ENCODE assay signal across 24 cellular contexts in the genomic region with DNA sequence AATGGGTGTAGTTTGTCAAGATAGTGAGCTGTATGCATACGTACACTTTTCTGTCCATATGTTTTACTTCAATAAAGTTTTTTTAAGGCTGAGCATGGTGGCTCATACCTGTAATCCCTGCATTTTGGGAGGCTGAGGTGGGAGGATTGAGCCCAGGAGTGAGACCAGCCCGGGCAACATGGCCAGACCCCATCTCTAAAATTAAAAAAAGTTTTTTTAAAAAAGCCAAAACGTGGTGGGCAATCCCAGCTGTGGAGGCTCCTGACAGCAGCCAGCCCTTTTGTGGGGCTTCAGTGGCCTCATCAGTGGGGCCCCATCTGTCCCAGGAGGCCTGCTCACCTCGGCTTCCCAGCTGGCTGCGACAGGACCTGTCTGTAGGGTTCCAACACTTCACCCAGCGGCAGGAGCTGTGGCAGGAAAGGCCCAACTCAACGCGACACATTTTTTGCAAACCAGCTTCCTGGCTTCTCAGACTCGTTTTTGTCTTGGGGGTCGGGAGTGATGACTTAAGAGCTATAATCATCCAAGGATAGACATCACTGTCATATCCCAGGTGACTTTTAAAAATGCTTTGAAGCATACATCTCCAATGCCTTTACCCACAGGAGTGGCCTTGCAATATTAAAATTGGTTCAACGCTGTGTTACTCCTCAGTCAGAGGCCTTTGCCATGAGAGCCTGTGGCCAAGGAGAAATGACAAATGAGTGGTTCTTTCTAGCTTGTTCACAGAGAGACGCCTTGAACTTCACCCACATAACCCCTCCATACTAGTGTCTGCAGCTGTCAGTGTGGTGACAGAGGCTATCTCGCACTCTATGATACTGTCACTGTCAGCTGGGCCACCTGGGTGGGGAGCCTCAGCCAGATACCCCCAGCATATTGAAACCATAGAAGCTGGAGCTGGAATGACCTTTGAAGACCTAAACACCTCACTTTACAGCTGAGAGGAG. TPM values are rescaled to one million over a fixed set of nuclear protein-coding genes. Genes with fewer than 3 reads are reported as not detected.
DNase-seq lines count a peak whose midpoint lies in the region; ATAC-seq and TF ChIP-seq lines count a peak whose summit lies in the region.
"Had no signal": no experiment of that assay in that cellular context is flagged by ENCODE, and none has a peak within 500 bp of the region (broad histone marks: within the 10 kb centered on the region; RNA-seq: fewer than 3 reads in every experiment).

No MANE protein-coding gene starts in this region.

- H3K4me2 ChIP-seq in GM23338: no peak overlapping the region
- no peak overlapping the region for H3K4me2 ChIP-seq in mesenchymal stem cell (ENCODE audit: low read length, poor library complexity, severe bottlenecking)
- H3K4me2 ChIP-seq: hepatocyte had no signal

- H3K4me1 Mint-ChIP-seq in GM23338 (peaks cover 33% of the 10 kb centered on the region), WTC11 (peaks cover 16% of the 10 kb centered on the region)

- H3K4me3 ChIP-seq in GM23338 (no peak overlapping the region), mesenchymal stem cell (ENCODE audit: insufficient read depth in 1 of 2, low read depth in 1 of 2, low read length in 2 of 2) (no peak overlapping the region), rectal smooth muscle tissue (ENCODE audit: low read length) (no peak overlapping the region)
- H3K4me3 ChIP-seq: ascending aorta, gastrocnemius medialis, GM23248, hepatocyte, skin epidermis had no signal

- H3K36me3 ChIP-seq in GM23338 (ENCODE audit: insufficient read depth) (no peaks in the 10 kb centered on the region), mesenchymal stem cell (ENCODE audit: control insufficient read depth in 1 of 2, insufficient read depth in 2 of 2, low read depth in 1 of 2, low read length in 2 of 2) (no peaks in the 10 kb centered on the region), rectal smooth muscle tissue (ENCODE audit: control insufficient read depth, insufficient read depth, low read length) (no peaks in the 10 kb centered on the region)
- H3K36me3 ChIP-seq: ascending aorta, gastrocnemius medialis had no signal

- no peaks in the 10 kb centered on the region for H3K79me2 ChIP-seq in GM23338 (replicated peaks; ENCODE audit: insufficient read depth)
- H3K79me2 ChIP-seq: hepatocyte had no signal

- no peaks in the 10 kb centered on the region for H3K27me3 ChIP-seq in GM23338 (ENCODE audit: insufficient read depth)
- peaks cover 10 to 46% of the 10 kb centered on the region in 2 experiments for H3K27me3 ChIP-seq in mesenchymal stem cell (ENCODE audit: control insufficient read depth in 1 of 2, insufficient read depth in 1 of 2, low read length in 2 of 2)
- H3K27me3 ChIP-seq in rectal smooth muscle tissue (ENCODE audit: control insufficient read depth, insufficient read depth, low read length): no peaks in the 10 kb centered on the region
- H3K27me3 ChIP-seq: ascending aorta, gastrocnemius medialis, hepatocyte had no signal

- no peak overlapping the region for H4K8ac ChIP-seq in mesenchymal stem cell (ENCODE audit: low read length)

- POLR2A ChIA-PET in WTC11 (lab: Charles Lee): interaction anchor here (0.7 kb wide), 1 partner anchor 183 kb away, joined by 3 read pairs; no protein-coding TSS in a partner anchor

- H2AFZ ChIP-seq in GM23338 (no peak overlapping the region), mesenchymal stem cell (ENCODE audit: low read depth, low read length) (no peak overlapping the region)
- H2AFZ ChIP-seq: GM23248, hepatocyte had no signal

- H3K4me3 Mint-ChIP-seq in GM23338: no peak overlapping the region
- no peak overlapping the region for H3K4me3 Mint-ChIP-seq in WTC11
- H3K4me3 Mint-ChIP-seq: HFFc6; stimulated activated memory B cell treated with anti-CD40 and anti-IgM and Interleukin-4, amounts not matched to agents 10 μg/mL and 1 μg/mL and 100 μg/mL, for 72 hours had no signal

- 85% methylated on average over 13 of the region's 13 CpGs for WGBS in mesenchymal stem cell

- H3K27ac Mint-ChIP-seq in GM23338: no peak overlapping the region
- H3K27ac Mint-ChIP-seq in WTC11: no peak overlapping the region
- H3K27ac Mint-ChIP-seq: HFFc6; stimulated activated memory B cell treated with anti-CD40 and anti-IgM and Interleukin-4, amounts not matched to agents 10 μg/mL and 1 μg/mL and 100 μg/mL, for 72 hours had no signal

- ATAC-seq in GM23338: peak; percentile 9
- no peak for ATAC-seq in WTC11
- ATAC-seq: gastrocnemius medialis; stimulated activated memory B cell treated with anti-CD40 and anti-IgM and Interleukin-4, amounts not matched to agents 10 μg/mL and 1 μg/mL and 100 μg/mL, for 72 hours had no signal

- H3K4me1 ChIP-seq in GM23338 (ENCODE audit: insufficient read depth) (peaks cover 14% of the 10 kb centered on the region; the same call in 1 of the 2 replicates), mesenchymal stem cell (ENCODE audit: control insufficient read depth, insufficient read depth, low read depth, low read length) (peaks cover 2% of the 10 kb centered on the region), rectal smooth muscle tissue (ENCODE audit: control insufficient read depth, insufficient read depth, low read length) (peaks cover 20% of the 10 kb centered on the region)
- H3K4me1 ChIP-seq: Caco-2 had no signal

- no peaks in the 10 kb centered on the region for H3K79me1 ChIP-seq in mesenchymal stem cell (replicated peaks; ENCODE audit: low read length, poor library complexity, severe bottlenecking)

- H3K36me3 Mint-ChIP-seq in GM23338 (ENCODE audit: low read depth): no peaks in the 10 kb centered on the region; the same call in 2 of the 3 replicates
- H3K36me3 Mint-ChIP-seq in WTC11: no peaks in the 10 kb centered on the region
- H3K36me3 Mint-ChIP-seq: stimulated activated memory B cell treated with anti-CD40 and anti-IgM and Interleukin-4, amounts not matched to agents 10 μg/mL and 1 μg/mL and 100 μg/mL, for 72 hours had no signal

- H2BK12ac ChIP-seq in mesenchymal stem cell (ENCODE audit: low read length in 2 of 2): no peak overlapping the region

- CTCF ChIA-PET in WTC11 (lab: Charles Lee): interaction anchor here (0.9 to 8.2 kb wide), 7 partner anchors 10 to 324 kb away, joined by 3 to 73 read pairs (median 5); partner anchors contain the start of gene SRP9

- H2BK15ac ChIP-seq in mesenchymal stem cell (ENCODE audit: low read depth, poor library complexity, severe bottlenecking): peak overlapping the region; percentile 83

- H4K20me1 ChIP-seq in GM23338 (replicated peaks; ENCODE audit: insufficient read depth): no peaks in the 10 kb centered on the region

- no peak overlapping the region for H2BK120ac ChIP-seq in mesenchymal stem cell (ENCODE audit: low read depth, low read length)

- H3K27ac ChIP-seq in GM23338 (ENCODE audit: low read depth): no peak overlapping the region
- H3K27ac ChIP-seq in mesenchymal stem cell (ENCODE audit: low read length, poor library complexity, severe bottlenecking): no peak overlapping the region
- H3K27ac ChIP-seq in rectal smooth muscle tissue (ENCODE audit: low read depth, low read length): peak overlapping the region; percentile 65
- H3K27ac ChIP-seq: ascending aorta, C4-2B, gastrocnemius medialis, GM23248, hepatocyte, RWPE1, skin epidermis had no signal

- no peak overlapping the region for H3K18ac ChIP-seq in mesenchymal stem cell (ENCODE audit: low read depth in 1 of 2, low read length in 2 of 2)

- no peak overlapping the region for H3K14ac ChIP-seq in mesenchymal stem cell (ENCODE audit: low read length in 2 of 2)

- H2AK5ac ChIP-seq in mesenchymal stem cell (ENCODE audit: low read length, severe bottlenecking): no peak overlapping the region

- no peaks in the 10 kb centered on the region for H3K9me2 ChIP-seq in GM23338 (ENCODE audit: insufficient read depth)

- H3K9me3 Mint-ChIP-seq in GM23338 (no peaks in the 10 kb centered on the region), WTC11 (no peaks in the 10 kb centered on the region)
- H3K9me3 Mint-ChIP-seq: HFFc6; stimulated activated memory B cell treated with anti-CD40 and anti-IgM and Interleukin-4, amounts not matched to agents 10 μg/mL and 1 μg/mL and 100 μg/mL, for 72 hours had no signal

- H2BK5ac ChIP-seq in mesenchymal stem cell (ENCODE audit: low read depth, low read length, poor library complexity, severe bottlenecking): no peak overlapping the region

- no peak overlapping the region for H3K4ac ChIP-seq in mesenchymal stem cell (ENCODE audit: low read depth in 1 of 2, low read length in 2 of 2)

- peaks cover 4% of the 10 kb centered on the region; the same call in 1 of the 2 replicates for H3F3A ChIP-seq in GM23338 (replicated peaks; ENCODE audit: low read depth)

- DNase-seq in GM23338 (ENCODE audit: low spot score): no peak
- DNase-seq in WTC11 (ENCODE audit: low spot score): peak; percentile 8
- no peak for DNase-seq in mesenchymal stem cell
- no peak for DNase-seq in NCI-H1105 (lab: John Stamatoyannopoulos, UW)
- DNase-seq in foreskin melanocyte: no peak
- no peak for DNase-seq in activated effector memory CD4-positive, alpha-beta T cell treated with anti-CD3 and anti-CD28 coated beads, Interleukin-2, amount 50 U/mL, for 16 hours
- no peak for DNase-seq in central memory CD4-positive, alpha-beta T cell
- DNase-seq: activated CD4-positive, alpha-beta T cell treated with anti-CD3 and anti-CD28 coated beads, Interleukin-2, amount 50 U/mL, for 4 hours; activated CD4-positive, CD25-positive, alpha-beta regulatory T cell; activated T-cell treated with anti-CD3 and anti-CD28 coated beads, Interleukin-2, amount 50 U/mL, for 48 hours; Caco-2; DMS53; gastrocnemius medialis; GM23248; HFFc6; IMR-90; T-helper 1 cell had no signal

- H4K91ac ChIP-seq in mesenchymal stem cell (ENCODE audit: low read length): no peak overlapping the region

- TF ChIP-seq CTCF in GM23338 (conservative IDR thresholded peaks at IDR 0.05; ENCODE audit: low read depth in 2 of 2) (no peak), WTC11 (IDR thresholded peaks at IDR 0.05) (no peak)

- no peak overlapping the region for H3K9ac ChIP-seq in mesenchymal stem cell (ENCODE audit: low read length)
- H3K9ac ChIP-seq in rectal smooth muscle tissue (ENCODE audit: low read length): no peak overlapping the region
- H3K9ac ChIP-seq: GM23248 had no signal

- no peak overlapping the region for H3K23ac ChIP-seq in mesenchymal stem cell (ENCODE audit: low read length in 2 of 2)

- peaks cover 7% of the 10 kb centered on the region for H3K27me3 Mint-ChIP-seq in GM23338 (ENCODE audit: insufficient read depth, low read depth, poor library complexity)
- H3K27me3 Mint-ChIP-seq in WTC11 (ENCODE audit: low read depth): no peaks in the 10 kb centered on the region

- H3K9me3 ChIP-seq in mesenchymal stem cell (ENCODE audit: control insufficient read depth, low read length): no peaks in the 10 kb centered on the region
- H3K9me3 ChIP-seq: ascending aorta, Caco-2, gastrocnemius medialis had no signal

RNA-seq across cellular contexts. Expression of gene LBR, which starts 57.1 kb away (rescaled TPM):
- total RNA-seq in GM23338 (2014; rRNA removed; shearing (Covaris generic)): 91.3 and 93.6 TPM in 2 replicates
- polyA plus RNA-seq in GM23338 (2016; fragmentation: Nextera tagmentation; extraction: Ambion mirVana): 41.9 and 50.6 TPM in 2 replicates
- total RNA-seq in WTC11 (2021): 63.8 to 86.0 TPM (median 66.0 TPM) in 3 replicates
- 30.8 TPM for polyA plus RNA-seq in mesenchymal stem cell (2013, experiment 1 of 2)
- polyA plus RNA-seq in mesenchymal stem cell (2013, experiment 2 of 2): 30.9 TPM
